ENCODE assay signal across 1 cellular context in genomic region chr9:129939426-129939825, GRCh38.
TF ChIP-seq lines count a peak whose summit lies in the region.

No MANE protein-coding gene starts in this region.

TF ChIP-seq in GM12878, 131 proteins besides CTCF, POLR2A, EP300 and RAD21 (continued from another document):
- TF ChIP-seq, protein P1, sequence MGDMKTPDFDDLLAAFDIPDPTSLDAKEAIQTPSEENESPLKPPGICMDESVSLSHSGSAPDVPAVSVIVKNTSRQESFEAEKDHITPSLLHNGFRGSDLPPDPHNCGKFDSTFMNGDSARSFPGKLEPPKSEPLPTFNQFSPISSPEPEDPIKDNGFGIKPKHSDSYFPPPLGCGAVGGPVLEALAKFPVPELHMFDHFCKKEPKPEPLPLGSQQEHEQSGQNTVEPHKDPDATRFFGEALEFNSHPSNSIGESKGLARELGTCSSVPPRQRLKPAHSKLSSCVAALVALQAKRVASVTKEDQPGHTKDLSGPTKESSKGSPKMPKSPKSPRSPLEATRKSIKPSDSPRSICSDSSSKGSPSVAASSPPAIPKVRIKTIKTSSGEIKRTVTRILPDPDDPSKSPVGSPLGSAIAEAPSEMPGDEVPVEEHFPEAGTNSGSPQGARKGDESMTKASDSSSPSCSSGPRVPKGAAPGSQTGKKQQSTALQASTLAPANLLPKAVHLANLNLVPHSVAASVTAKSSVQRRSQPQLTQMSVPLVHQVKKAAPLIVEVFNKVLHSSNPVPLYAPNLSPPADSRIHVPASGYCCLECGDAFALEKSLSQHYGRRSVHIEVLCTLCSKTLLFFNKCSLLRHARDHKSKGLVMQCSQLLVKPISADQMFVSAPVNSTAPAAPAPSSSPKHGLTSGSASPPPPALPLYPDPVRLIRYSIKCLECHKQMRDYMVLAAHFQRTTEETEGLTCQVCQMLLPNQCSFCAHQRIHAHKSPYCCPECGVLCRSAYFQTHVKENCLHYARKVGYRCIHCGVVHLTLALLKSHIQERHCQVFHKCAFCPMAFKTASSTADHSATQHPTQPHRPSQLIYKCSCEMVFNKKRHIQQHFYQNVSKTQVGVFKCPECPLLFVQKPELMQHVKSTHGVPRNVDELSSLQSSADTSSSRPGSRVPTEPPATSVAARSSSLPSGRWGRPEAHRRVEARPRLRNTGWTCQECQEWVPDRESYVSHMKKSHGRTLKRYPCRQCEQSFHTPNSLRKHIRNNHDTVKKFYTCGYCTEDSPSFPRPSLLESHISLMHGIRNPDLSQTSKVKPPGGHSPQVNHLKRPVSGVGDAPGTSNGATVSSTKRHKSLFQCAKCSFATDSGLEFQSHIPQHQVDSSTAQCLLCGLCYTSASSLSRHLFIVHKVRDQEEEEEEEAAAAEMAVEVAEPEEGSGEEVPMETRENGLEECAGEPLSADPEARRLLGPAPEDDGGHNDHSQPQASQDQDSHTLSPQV (IDR thresholded peaks at IDR 0.05): no peak
- TF ChIP-seq POLR2AphosphoS5 (IDR thresholded peaks at IDR 0.05; ENCODE audit: low read length): no peak
- TF ChIP-seq, protein P2, sequence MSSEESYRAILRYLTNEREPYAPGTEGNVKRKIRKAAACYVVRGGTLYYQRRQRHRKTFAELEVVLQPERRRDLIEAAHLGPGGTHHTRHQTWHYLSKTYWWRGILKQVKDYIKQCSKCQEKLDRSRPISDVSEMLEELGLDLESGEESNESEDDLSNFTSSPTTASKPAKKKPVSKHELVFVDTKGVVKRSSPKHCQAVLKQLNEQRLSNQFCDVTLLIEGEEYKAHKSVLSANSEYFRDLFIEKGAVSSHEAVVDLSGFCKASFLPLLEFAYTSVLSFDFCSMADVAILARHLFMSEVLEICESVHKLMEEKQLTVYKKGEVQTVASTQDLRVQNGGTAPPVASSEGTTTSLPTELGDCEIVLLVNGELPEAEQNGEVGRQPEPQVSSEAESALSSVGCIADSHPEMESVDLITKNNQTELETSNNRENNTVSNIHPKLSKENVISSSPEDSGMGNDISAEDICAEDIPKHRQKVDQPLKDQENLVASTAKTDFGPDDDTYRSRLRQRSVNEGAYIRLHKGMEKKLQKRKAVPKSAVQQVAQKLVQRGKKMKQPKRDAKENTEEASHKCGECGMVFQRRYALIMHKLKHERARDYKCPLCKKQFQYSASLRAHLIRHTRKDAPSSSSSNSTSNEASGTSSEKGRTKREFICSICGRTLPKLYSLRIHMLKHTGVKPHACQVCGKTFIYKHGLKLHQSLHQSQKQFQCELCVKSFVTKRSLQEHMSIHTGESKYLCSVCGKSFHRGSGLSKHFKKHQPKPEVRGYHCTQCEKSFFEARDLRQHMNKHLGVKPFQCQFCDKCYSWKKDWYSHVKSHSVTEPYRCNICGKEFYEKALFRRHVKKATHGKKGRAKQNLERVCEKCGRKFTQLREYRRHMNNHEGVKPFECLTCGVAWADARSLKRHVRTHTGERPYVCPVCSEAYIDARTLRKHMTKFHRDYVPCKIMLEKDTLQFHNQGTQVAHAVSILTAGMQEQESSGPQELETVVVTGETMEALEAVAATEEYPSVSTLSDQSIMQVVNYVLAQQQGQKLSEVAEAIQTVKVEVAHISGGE (CRISPR knock-in tag; IDR thresholded peaks at IDR 0.05): no peak
- no peak for TF ChIP-seq NFYA (IDR thresholded peaks at IDR 0.05; ENCODE audit: borderline replicate concordance, low read depth, low read length)
- no peak for TF ChIP-seq CBX5 (IDR thresholded peaks at IDR 0.05; ENCODE audit: low read depth)
- no peak for TF ChIP-seq FOXK2 (IDR thresholded peaks at IDR 0.05)
